Comparison of ENCODE assay signal across 8 cellular contexts in the genomic region with DNA sequence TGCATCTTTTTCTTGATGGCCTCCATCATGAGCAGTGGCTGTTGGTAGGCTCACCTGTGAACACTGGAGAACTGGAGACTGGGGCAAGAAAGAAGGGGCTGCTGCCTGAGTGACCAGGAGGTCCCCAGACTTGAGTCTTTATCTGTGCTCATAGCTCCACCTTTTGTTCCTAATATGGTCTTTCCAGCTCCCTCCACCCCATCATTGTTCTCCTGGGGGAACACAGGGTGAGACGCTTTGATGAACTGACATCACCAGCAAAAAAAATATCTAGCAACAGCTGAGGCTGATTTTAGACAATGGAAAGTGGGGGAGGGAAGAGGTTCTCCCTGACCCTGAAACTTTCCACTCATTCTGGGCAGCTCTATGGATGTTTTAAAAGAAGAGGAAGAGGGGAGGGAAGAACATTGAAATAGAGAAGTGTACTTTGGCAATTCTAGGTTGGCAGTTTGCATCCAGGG. TPM values are rescaled to one million over a fixed set of nuclear protein-coding genes. Genes with fewer than 3 reads are reported as not detected.
A peak's percentile ranks its signal among the peaks of the same experiment; 100 is the strongest.
DNase-seq lines count a peak whose midpoint lies in the region; ATAC-seq and TF ChIP-seq lines count a peak whose summit lies in the region.

A gene (minus strand): TSS at position 111 of the 461 bp plus-strand sequence. CDS start 82 bp downstream, at position 29.

- peaks cover 15 to 44% (median 27%) of the 10 kb centered on the region in 10 experiments for H3K4me1 ChIP-seq in BLaER1 treated with 17β-estradiol and CSF1 and Interleukin-3, amounts not matched to agents 10 nM and 100 nM
- peaks cover 10% of the 10 kb centered on the region for H3K4me1 ChIP-seq in endodermal cell (ENCODE audit: control insufficient read depth, insufficient read depth, low read length)

- H3K4me2 ChIP-seq in BLaER1 treated with 17β-estradiol and CSF1 and Interleukin-3, amounts not matched to agents 10 nM and 100 nM = peak within 1 kb of the TSS; percentile 50 to 84 (median 74)

- H3K4me3 ChIP-seq in BLaER1 treated with 17β-estradiol and CSF1 and Interleukin-3, amounts not matched to agents 10 nM and 100 nM = no peak within 1 kb of the TSS
- no peak within 1 kb of the TSS for H3K4me3 ChIP-seq in endodermal cell (ENCODE audit: low read length)

- H3K4me1 Mint-ChIP-seq in endodermal cell (peaks cover 15% of the 10 kb centered on the region), naive B cell (no peaks in the 10 kb centered on the region)

- H3K9me3 ChIP-seq in BLaER1 treated with 17β-estradiol and CSF1 and Interleukin-3, amounts not matched to agents 10 nM and 100 nM (replicated peaks in 1 of 11) = no peaks in the 10 kb centered on the region
- no peaks in the 10 kb centered on the region for H3K9me3 ChIP-seq in endodermal cell (ENCODE audit: control insufficient read depth, low read length)

- H3K4me3 Mint-ChIP-seq in endodermal cell = no peak within 1 kb of the TSS
- no peak within 1 kb of the TSS for H3K4me3 Mint-ChIP-seq in naive B cell

- ATAC-seq in naive B cell (ENCODE audit: low read depth in 2 of 2) = no peak
- ATAC-seq in HG03159 (IDR thresholded peaks at IDR 0.05; ENCODE audit: unreplicated experiment) = no peak
- ATAC-seq in HG03354 (IDR thresholded peaks at IDR 0.05; ENCODE audit: poor library complexity, severe bottlenecking, unreplicated experiment) = no peak
- ATAC-seq in GM18520 (IDR thresholded peaks at IDR 0.05; ENCODE audit: unreplicated experiment) = no peak

- no peak within 1 kb of the TSS for H3K27ac Mint-ChIP-seq in endodermal cell
- H3K27ac Mint-ChIP-seq in naive B cell = peak within 1 kb of the TSS in 2 of 6 donors; percentile 23 to 61

- H3K9me3 Mint-ChIP-seq in endodermal cell (no peaks in the 10 kb centered on the region), naive B cell (no peaks in the 10 kb centered on the region)

- no peaks in the 10 kb centered on the region for H3K27me3 ChIP-seq in BLaER1 treated with 17β-estradiol and CSF1 and Interleukin-3, amounts not matched to agents 10 nM and 100 nM
- peaks cover 22% of the 10 kb centered on the region for H3K27me3 ChIP-seq in endodermal cell (ENCODE audit: control insufficient read depth, insufficient read depth, low read length, poor library complexity, severe bottlenecking)

- H3K27ac ChIP-seq in BLaER1 treated with 17β-estradiol and CSF1 and Interleukin-3, amounts not matched to agents 10 nM and 100 nM = peak within 1 kb of the TSS in 10 of 11 experiments; percentile 39 to 75 (median 68); a peak in 19 of 22 replicates
- peak within 1 kb of the TSS; percentile 70 for H3K27ac ChIP-seq in endodermal cell (ENCODE audit: low read depth, low read length)

- TF ChIP-seq CTCF in endodermal cell (conservative IDR thresholded peaks at IDR 0.05) = no peak

- no peaks in the 10 kb centered on the region for H4K20me1 ChIP-seq in BLaER1 treated with 17β-estradiol and CSF1 and Interleukin-3, amounts not matched to agents 10 nM and 100 nM

- H3K27me3 Mint-ChIP-seq in endodermal cell (ENCODE audit: insufficient read depth) (peaks cover 33% of the 10 kb centered on the region), naive B cell (peaks cover 13 to 30% (median 24%) of the 10 kb centered on the region in 3 donors)

- H3K9ac ChIP-seq in BLaER1 treated with 17β-estradiol and CSF1 and Interleukin-3, amounts not matched to agents 10 nM and 100 nM = peak within 1 kb of the TSS in 9 of 11 experiments; percentile 8 to 61 (median 41); a peak in 13 of 22 replicates
- H3K9ac ChIP-seq in endodermal cell (ENCODE audit: extremely low read depth, low read length, poor library complexity, severe bottlenecking) = no peak within 1 kb of the TSS

- H3K36me3 Mint-ChIP-seq in endodermal cell (ENCODE audit: low read depth) (no peaks in the 10 kb centered on the region), naive B cell (no peaks in the 10 kb centered on the region)

- DNase-seq in NOMO-1 (lab: John Stamatoyannopoulos, UW; ENCODE audit: unreplicated experiment in 2 of 2) = peak; percentile 29 to 74
- no peak for DNase-seq in endodermal cell
- DNase-seq in naive B cell = no peak
- DNase-seq in cerebellar cortex (ENCODE audit: low spot score) = no peak

- no peaks in the 10 kb centered on the region for H3K36me3 ChIP-seq in BLaER1 treated with 17β-estradiol and CSF1 and Interleukin-3, amounts not matched to agents 10 nM and 100 nM
- H3K36me3 ChIP-seq in endodermal cell (ENCODE audit: control insufficient read depth, insufficient read depth, low read length) = no peaks in the 10 kb centered on the region

- 87% methylated on average over 1 of the region's 1 CpG; no CpG with 5 or more reads in 1 of the 2 experiments for WGBS in endodermal cell (ENCODE audit: insufficient coverage in 1 of 2, insufficient read length in 1 of 2), 2 experiments

RNA-seq across cellular contexts. Expression of the gene that starts here (rescaled TPM):
- 100 to 1,000 TPM; 597 to 679 TPM for total RNA-seq in endodermal cell
- 357 TPM for polyA plus RNA-seq in endodermal cell (2013, experiment 1 of 2)
- polyA plus RNA-seq in endodermal cell (2013, experiment 2 of 2) = 371 TPM
- polyA plus RNA-seq in naive B cell (ENCODE audit: low read depth in 6 of 6) = 100 to 1,000 TPM; 669 to 816 (median 772) TPM

Comparison
In these comparisons a context has a peak if more than half of its experiments do, and no peak if none do; other contexts are left out.
1. DNase-seq: peak in NOMO-1 (2 of 2); none in endodermal cell (single experiment), naive B cell (single experiment) and cerebellar cortex (single experiment).